In the genomic region with DNA sequence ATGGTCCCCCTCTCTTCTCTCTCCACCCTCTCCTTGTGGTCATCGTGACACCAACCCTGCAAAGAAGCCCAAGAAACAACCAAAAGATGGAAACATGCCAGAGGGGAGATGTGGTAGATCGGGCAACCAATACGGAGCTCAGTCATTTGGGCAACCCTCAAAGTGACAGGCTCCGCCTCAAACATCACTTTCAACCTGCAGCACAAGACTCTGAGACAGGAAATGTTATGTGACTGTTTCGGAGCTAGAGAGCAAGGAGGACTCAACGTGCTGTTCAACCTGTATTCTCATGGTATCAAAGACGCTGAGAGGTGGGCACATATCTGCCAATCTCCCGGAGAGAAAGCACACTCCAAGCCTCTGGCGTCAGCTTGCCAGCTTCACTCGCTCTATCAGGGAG, we compare ENCODE assay signal across 14 cellular contexts. TPM values are rescaled to one million over a fixed set of nuclear protein-coding genes. Genes with fewer than 3 reads are reported as not detected.
DNase-seq lines count a peak whose midpoint lies in the region; ATAC-seq lines count a peak whose summit lies in the region.
"Had no signal": no experiment of that assay in that cellular context is flagged by ENCODE, and none has a peak within 500 bp of the region (broad histone marks: within the 10 kb centered on the region; RNA-seq: fewer than 3 reads in every experiment).

No MANE protein-coding gene starts in this region.

- peaks cover 4% of the 10 kb centered on the region for H3K4me1 ChIP-seq in CD8-positive, alpha-beta memory T cell (ENCODE audit: insufficient read depth, low read length)
- H3K4me1 ChIP-seq: esophagus muscularis mucosa had no signal

- H3K36me3 Mint-ChIP-seq in CD8-positive, alpha-beta memory T cell = no peaks in the 10 kb centered on the region
- H3K36me3 Mint-ChIP-seq in activated T-helper 2 cell treated with anti-CD3 and anti-CD28 coated beads, Interferon-gamma antibody, Interleukin-2, Interleukin-4, amounts not matched to agents 10 μg/mL and 5 μg/mL and 100 μg/mL, durations not matched to agents 14 hours and 24 hours and 36 hours (ENCODE audit: low read depth) = no peaks in the 10 kb centered on the region
- H3K36me3 Mint-ChIP-seq in naive thymus-derived CD8-positive, alpha-beta T cell = no peaks in the 10 kb centered on the region

- H3K27me3 ChIP-seq in CD8-positive, alpha-beta memory T cell (ENCODE audit: insufficient read depth, low read length, poor library complexity, severe bottlenecking) = no peaks in the 10 kb centered on the region
- H3K27me3 ChIP-seq: esophagus muscularis mucosa had no signal

- no peak overlapping the region for H3K27ac ChIP-seq in CD8-positive, alpha-beta memory T cell (ENCODE audit: low read depth, low read length)
- no peak overlapping the region for H3K27ac ChIP-seq in substantia nigra (ENCODE audit: low read depth, low read length, poor library complexity, severe bottlenecking)
- H3K27ac ChIP-seq: esophagus muscularis mucosa, HL-60, skin epidermis had no signal

- POLR2A ChIA-PET in CD8-positive, alpha-beta memory T cell (lab: Charles Lee) = no interaction called here
- POLR2A ChIA-PET in naive thymus-derived CD8-positive, alpha-beta T cell (lab: Charles Lee) = no interaction called here

- peak in 3 of 5 donors; percentile 9 to 44 (median 41) for DNase-seq in CD8-positive, alpha-beta memory T cell
- peak; percentile 17 to 44 for DNase-seq in activated CD4-positive, alpha-beta T cell treated with anti-CD3 and anti-CD28 coated beads for 4 hours
- DNase-seq in activated T-helper 2 cell treated with anti-CD3 and anti-CD28 coated beads, Interferon-gamma antibody, Interleukin-2, Interleukin-4, amounts not matched to agents 10 μg/mL and 5 μg/mL and 100 μg/mL, durations not matched to agents 14 hours and 24 hours and 36 hours (ENCODE audit: low spot score) = peak; percentile 52
- peak in 7 of 10 donors; percentile 1 to 59 (median 39) for DNase-seq in naive thymus-derived CD8-positive, alpha-beta T cell
- DNase-seq in NCI-H1930 (lab: John Stamatoyannopoulos, UW) = no peak
- no peak for DNase-seq in substantia nigra (lab: John Stamatoyannopoulos, UW)
- DNase-seq in HT-29 (ENCODE audit: low spot score) = no peak
- DNase-seq in NCI-H1436 (lab: John Stamatoyannopoulos, UW) = no peak
- DNase-seq: DMS79, NCI-H2107 had no signal

- peaks cover 11 to 14% (median 13%) of the 10 kb centered on the region in 3 donors for H3K4me1 Mint-ChIP-seq in CD8-positive, alpha-beta memory T cell
- H3K4me1 Mint-ChIP-seq in activated T-helper 2 cell treated with anti-CD3 and anti-CD28 coated beads, Interferon-gamma antibody, Interleukin-2, Interleukin-4, amounts not matched to agents 10 μg/mL and 5 μg/mL and 100 μg/mL, durations not matched to agents 14 hours and 24 hours and 36 hours (ENCODE audit: low read depth) = peaks cover 51% of the 10 kb centered on the region
- peaks cover 5 to 16% (median 12%) of the 10 kb centered on the region in 4 donors for H3K4me1 Mint-ChIP-seq in naive thymus-derived CD8-positive, alpha-beta T cell

- H3K4me3 Mint-ChIP-seq in CD8-positive, alpha-beta memory T cell = peak overlapping the region in 6 of 7 donors; percentile 57 to 78 (median 68)
- peak overlapping the region; percentile 49 for H3K4me3 Mint-ChIP-seq in activated T-helper 2 cell treated with anti-CD3 and anti-CD28 coated beads, Interferon-gamma antibody, Interleukin-2, Interleukin-4, amounts not matched to agents 10 μg/mL and 5 μg/mL and 100 μg/mL, durations not matched to agents 14 hours and 24 hours and 36 hours (ENCODE audit: low read depth)
- peak overlapping the region; percentile 55 to 81 (median 74) for H3K4me3 Mint-ChIP-seq in naive thymus-derived CD8-positive, alpha-beta T cell

- peak overlapping the region; percentile 28 for H3K4me3 ChIP-seq in CD8-positive, alpha-beta memory T cell (ENCODE audit: low read length)
- H3K4me3 ChIP-seq: esophagus muscularis mucosa, lung, skin epidermis had no signal

- CTCF ChIA-PET in CD8-positive, alpha-beta memory T cell (lab: Charles Lee) = no interaction called here

- H3K27me3 Mint-ChIP-seq in CD8-positive, alpha-beta memory T cell = no peaks in the 10 kb centered on the region
- H3K27me3 Mint-ChIP-seq in activated T-helper 2 cell treated with anti-CD3 and anti-CD28 coated beads, Interferon-gamma antibody, Interleukin-2, Interleukin-4, amounts not matched to agents 10 μg/mL and 5 μg/mL and 100 μg/mL, durations not matched to agents 14 hours and 24 hours and 36 hours (ENCODE audit: low read depth) = no peaks in the 10 kb centered on the region
- H3K27me3 Mint-ChIP-seq in naive thymus-derived CD8-positive, alpha-beta T cell = peaks cover 0 to 2% (median 0%) of the 10 kb centered on the region in 5 donors

- H3K9me3 Mint-ChIP-seq in CD8-positive, alpha-beta memory T cell = no peaks in the 10 kb centered on the region
- H3K9me3 Mint-ChIP-seq in activated T-helper 2 cell treated with anti-CD3 and anti-CD28 coated beads, Interferon-gamma antibody, Interleukin-2, Interleukin-4, amounts not matched to agents 10 μg/mL and 5 μg/mL and 100 μg/mL, durations not matched to agents 14 hours and 24 hours and 36 hours = no peaks in the 10 kb centered on the region
- no peaks in the 10 kb centered on the region for H3K9me3 Mint-ChIP-seq in naive thymus-derived CD8-positive, alpha-beta T cell

- H3K27ac Mint-ChIP-seq in CD8-positive, alpha-beta memory T cell = peak overlapping the region in 4 of 8 donors; percentile 8 to 83 (median 56)
- H3K27ac Mint-ChIP-seq in activated T-helper 2 cell treated with anti-CD3 and anti-CD28 coated beads, Interferon-gamma antibody, Interleukin-2, Interleukin-4, amounts not matched to agents 10 μg/mL and 5 μg/mL and 100 μg/mL, durations not matched to agents 14 hours and 24 hours and 36 hours = peak overlapping the region; percentile 82
- H3K27ac Mint-ChIP-seq in naive thymus-derived CD8-positive, alpha-beta T cell = peak overlapping the region in 9 of 10 donors; percentile 1 to 70 (median 55)

- intact Hi-C loops in activated T-helper 2 cell treated with anti-CD3 and anti-CD28 coated beads, Interferon-gamma antibody, Interleukin-2, Interleukin-4, amounts not matched to agents 10 μg/mL and 5 μg/mL and 100 μg/mL, durations not matched to agents 14 hours and 24 hours and 36 hours (cut with micrococcal nuclease) = loop anchor here (2.0 to 5.0 kb wide), 2 partner anchors 28 to 37 kb away; partner anchors contain the start of gene B3GNT5

- H3K36me3 ChIP-seq in CD8-positive, alpha-beta memory T cell (ENCODE audit: insufficient read depth, low read length) = no peaks in the 10 kb centered on the region
- H3K36me3 ChIP-seq: esophagus muscularis mucosa had no signal

- no peaks in the 10 kb centered on the region for H3K9me3 ChIP-seq in CD8-positive, alpha-beta memory T cell (ENCODE audit: low read length)
- H3K9me3 ChIP-seq: esophagus muscularis mucosa had no signal

- peak; percentile 98 to 99 for ATAC-seq in naive thymus-derived CD8-positive, alpha-beta T cell

RNA-seq across cellular contexts. Expression of gene B3GNT5, which starts 28.5 kb away (rescaled TPM):
- total RNA-seq in CD8-positive, alpha-beta memory T cell = 10 to 100 TPM in 1 of 2 experiments, 1 to 10 TPM in 1; 10.0 TPM
- not detected for polyA plus RNA-seq in CD8-positive, alpha-beta memory T cell
- total RNA-seq in activated T-helper 2 cell treated with anti-CD3 and anti-CD28 coated beads, Interferon-gamma antibody, Interleukin-2, Interleukin-4, amounts not matched to agents 10 μg/mL and 5 μg/mL and 100 μg/mL, durations not matched to agents 14 hours and 24 hours and 36 hours = 41.0 and 41.7 TPM in 2 replicates
- total RNA-seq in naive thymus-derived CD8-positive, alpha-beta T cell = not detected
- not detected for polyA plus RNA-seq in naive thymus-derived CD8-positive, alpha-beta T cell
- total RNA-seq in HT-29 (2014; rRNA removed; shearing (Covaris generic)) = 6.7 and 8.3 TPM in 2 replicates

Comparison
In these comparisons a context has a peak if more than half of its experiments do, and no peak if none do; other contexts are left out.
1. DNase-seq: peak in CD8-positive, alpha-beta memory T cell (3 of 5), activated CD4-positive, alpha-beta T cell treated with anti-CD3 and anti-CD28 coated beads for 4 hours (2 of 2), activated T-helper 2 cell treated with anti-CD3 and anti-CD28 coated beads, Interferon-gamma antibody, Interleukin-2, Interleukin-4, amounts not matched to agents 10 μg/mL and 5 μg/mL and 100 μg/mL, durations not matched to agents 14 hours and 24 hours and 36 hours (single experiment) and naive thymus-derived CD8-positive, alpha-beta T cell (7 of 10); none in NCI-H1930 (0 of 2), substantia nigra (0 of 49), HT-29 (single experiment) and NCI-H1436 (single experiment).
2. Peak in every context shown above with its lines, with median percentiles within 50 percentile points of each other: H3K4me3 Mint-ChIP-seq.